Comparison of ENCODE assay signal across 12 cellular contexts in the genomic region with DNA sequence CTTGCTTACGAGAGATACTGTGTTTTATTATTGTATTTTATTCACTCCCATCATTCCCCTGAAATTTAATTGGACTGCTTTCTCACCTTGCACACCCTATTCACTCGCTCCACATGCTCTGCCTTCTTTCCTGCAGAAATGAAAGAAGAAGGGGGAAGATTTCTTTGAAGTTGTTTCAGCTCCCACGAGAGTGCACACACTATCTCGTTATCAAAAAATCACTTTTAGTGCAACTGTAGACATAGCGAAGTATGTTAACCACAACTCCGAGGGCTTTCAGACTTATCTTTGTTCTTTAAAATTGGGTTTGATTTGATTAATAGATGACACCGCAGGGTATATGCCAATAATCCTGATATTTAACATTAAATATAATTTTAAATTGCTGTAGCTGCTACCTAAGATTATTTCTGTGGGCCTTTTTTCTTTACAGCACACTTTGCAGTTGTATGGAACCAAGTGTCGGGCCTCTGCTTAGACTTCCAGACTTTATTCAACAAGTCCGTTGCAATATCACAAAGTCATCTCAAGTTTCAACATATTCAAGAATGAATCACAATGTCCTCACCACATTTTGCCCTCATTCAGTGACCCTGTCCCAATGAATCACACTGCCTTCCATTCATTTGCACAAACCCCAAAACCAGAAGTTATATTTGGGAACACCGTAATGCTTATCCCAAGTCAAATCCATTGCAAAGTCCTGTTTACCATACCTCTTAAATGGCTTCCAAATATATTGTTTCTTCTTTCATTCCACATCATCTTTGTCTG.
DNase-seq lines count a peak whose midpoint lies in the region; ATAC-seq and TF ChIP-seq lines count a peak whose summit lies in the region.
"Had no signal": no experiment of that assay in that cellular context is flagged by ENCODE, and none has a peak within 500 bp of the region (broad histone marks: within the 10 kb centered on the region; RNA-seq: fewer than 3 reads in every experiment).

No MANE protein-coding gene starts in this region.

- DNase-seq in EL (peak; percentile 94), NB4 (ENCODE audit: low read depth) (peak; percentile 43), choroid plexus epithelial cell (ENCODE audit: low read depth) (peak; percentile 97), osteoblast (ENCODE audit: insufficient read length, low spot score, missing footprints) (peak; percentile 93), omental fat pad (ENCODE audit: low spot score) (no peak), superior temporal gyrus (ENCODE audit: extremely low spot score) (no peak), CD14-positive monocyte (ENCODE audit: low spot score) (no peak)
- DNase-seq: DMS79, NCI-H510A treated with DMSO at 0.1 percent for 48 hours had no signal

- H3K9me3 ChIP-seq in osteoblast (ENCODE audit: low read depth, low read length) = no peaks in the 10 kb centered on the region

- H3K36me3 Mint-ChIP-seq in activated T-helper 17 cell treated with anti-CD3 and anti-CD28 coated beads, Interleukin-2, amount 50 U/mL, for 72 hours (ENCODE audit: low read depth) = no peaks in the 10 kb centered on the region
- no peaks in the 10 kb centered on the region for H3K36me3 Mint-ChIP-seq in CD14-positive monocyte
- H3K36me3 Mint-ChIP-seq: mesothelial cell of epicardium had no signal

- H3K36me3 ChIP-seq in osteoblast (ENCODE audit: insufficient read depth, low read length) = no peaks in the 10 kb centered on the region

- H3K79me2 ChIP-seq in osteoblast (ENCODE audit: insufficient read depth, low read length) = no peaks in the 10 kb centered on the region

- H3K27me3 ChIP-seq in osteoblast (ENCODE audit: insufficient read depth, low read length) = no peaks in the 10 kb centered on the region

- H3K27ac ChIP-seq in osteoblast (ENCODE audit: low read depth, low read length) = peak overlapping the region; percentile 52

- no peaks in the 10 kb centered on the region for H3K27me3 Mint-ChIP-seq in activated T-helper 17 cell treated with anti-CD3 and anti-CD28 coated beads, Interleukin-2, amount 50 U/mL, for 72 hours
- H3K27me3 Mint-ChIP-seq in CD14-positive monocyte (ENCODE audit: low read depth in 3 of 3) = no peaks in the 10 kb centered on the region

- H3K4me2 ChIP-seq in osteoblast (ENCODE audit: insufficient read depth, low read length) = peak overlapping the region; percentile 69

- H3K9me3 Mint-ChIP-seq in activated T-helper 17 cell treated with anti-CD3 and anti-CD28 coated beads, Interleukin-2, amount 50 U/mL, for 72 hours = peaks cover 19% of the 10 kb centered on the region
- peaks cover 4 to 22% (median 16%) of the 10 kb centered on the region in 7 donors for H3K9me3 Mint-ChIP-seq in CD14-positive monocyte

- intact Hi-C loops in CD14-positive monocyte (cut with micrococcal nuclease) = no loop called here

- no peak overlapping the region for H2AFZ ChIP-seq in osteoblast (ENCODE audit: low read length)

- no peak for ATAC-seq in activated T-helper 17 cell treated with anti-CD3 and anti-CD28 coated beads, Interleukin-2, amount 50 U/mL, for 72 hours (replicated peaks)
- ATAC-seq in omental fat pad (ENCODE audit: low FRiP score) = no peak

- TF ChIP-seq POLR2A in NB4 (IDR thresholded peaks at IDR 0.05; ENCODE audit: extremely low read depth, insufficient read length) = no peak

- TF ChIP-seq CTCF in NB4 (IDR thresholded peaks at IDR 0.05; ENCODE audit: low read depth, low read length) = no peak
- TF ChIP-seq CTCF in choroid plexus epithelial cell (conservative IDR thresholded peaks at IDR 0.05; ENCODE audit: low read depth, low read length) = no peak
- no peak for TF ChIP-seq CTCF in osteoblast (IDR thresholded peaks at IDR 0.05; ENCODE audit: extremely low read depth, low read depth, low read length)
- TF ChIP-seq CTCF in omental fat pad (IDR thresholded peaks at IDR 0.05) = no peak
- no peak for TF ChIP-seq CTCF in CD14-positive monocyte (IDR thresholded peaks at IDR 0.05)

- no peak overlapping the region for H3K27ac Mint-ChIP-seq in activated T-helper 17 cell treated with anti-CD3 and anti-CD28 coated beads, Interleukin-2, amount 50 U/mL, for 72 hours
- no peak overlapping the region for H3K27ac Mint-ChIP-seq in CD14-positive monocyte
- H3K27ac Mint-ChIP-seq: mesothelial cell of epicardium; T-helper 2 cell treated with Interferon-gamma antibody and Interleukin-4, amounts not matched to agents 5 μg/mL and 100 μg/mL, for 36 hours had no signal

- H3K4me3 ChIP-seq in NB4 (ENCODE audit: low read depth, low read length) (no peak overlapping the region), choroid plexus epithelial cell (ENCODE audit: low read depth, low read length) (no peak overlapping the region), osteoblast (ENCODE audit: insufficient read depth, low read length) (no peak overlapping the region)

- H3K4me3 Mint-ChIP-seq in activated T-helper 17 cell treated with anti-CD3 and anti-CD28 coated beads, Interleukin-2, amount 50 U/mL, for 72 hours = no peak overlapping the region
- no peak overlapping the region for H3K4me3 Mint-ChIP-seq in CD14-positive monocyte
- H3K4me3 Mint-ChIP-seq: mesothelial cell of epicardium; T-helper 2 cell treated with Interferon-gamma antibody and Interleukin-4, amounts not matched to agents 5 μg/mL and 100 μg/mL, for 36 hours had no signal

- H3K4me1 Mint-ChIP-seq in activated T-helper 17 cell treated with anti-CD3 and anti-CD28 coated beads, Interleukin-2, amount 50 U/mL, for 72 hours = no peaks in the 10 kb centered on the region
- no peaks in the 10 kb centered on the region for H3K4me1 Mint-ChIP-seq in CD14-positive monocyte

- no peaks in the 10 kb centered on the region for H4K20me1 ChIP-seq in osteoblast (ENCODE audit: insufficient read depth, low read length)

- peaks cover 23% of the 10 kb centered on the region for H3K4me1 ChIP-seq in osteoblast (ENCODE audit: insufficient read depth, low read length)

Comparison
In these comparisons a context has a peak if more than half of its experiments do, and no peak if none do; other contexts are left out.
1. DNase-seq: peak in EL (single experiment), NB4 (single experiment), choroid plexus epithelial cell (single experiment) and osteoblast (single experiment); none in omental fat pad (single experiment), superior temporal gyrus (single experiment) and CD14-positive monocyte (single experiment).